In the genomic region with DNA sequence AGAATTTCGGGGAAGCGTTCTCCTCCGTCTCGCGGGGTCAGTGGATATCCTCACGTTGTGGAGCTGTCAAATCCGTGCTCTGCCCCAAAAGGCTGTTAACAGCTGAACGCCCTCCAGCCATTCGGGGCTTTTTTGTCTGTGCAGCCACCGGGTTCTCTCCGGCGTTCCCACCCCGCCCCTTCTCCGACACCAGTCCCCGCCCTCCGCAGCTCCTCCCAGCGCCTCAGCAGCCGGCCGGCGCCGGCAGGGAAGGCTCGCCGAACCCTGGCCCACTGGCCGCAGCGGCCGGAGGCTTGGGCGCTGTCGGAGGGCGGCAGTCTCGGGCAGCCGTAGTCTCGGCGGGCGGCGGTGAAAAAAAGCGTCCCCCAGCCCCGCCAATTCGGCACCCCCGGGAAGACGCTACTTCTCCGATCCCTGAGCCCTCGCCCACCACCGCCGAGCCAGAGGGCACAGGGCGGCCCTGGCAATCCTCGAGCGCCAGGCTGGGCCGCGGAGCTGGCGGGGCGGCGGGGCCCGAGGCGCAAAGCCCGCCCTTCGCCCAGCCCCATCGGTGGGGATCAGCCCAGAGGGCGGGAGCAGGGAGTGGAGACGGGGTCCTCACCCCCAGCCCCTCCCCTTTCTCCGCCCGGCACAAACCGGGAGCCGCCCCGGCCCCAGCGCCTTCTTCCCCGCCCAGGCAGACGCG, we compare ENCODE assay signal across 1 cellular context.
A peak's percentile ranks its signal among the peaks of the same experiment; 100 is the strongest.
TF ChIP-seq lines count a peak whose summit lies in the region.

A gene (minus strand): TSS at position 496 of the 685 bp plus-strand sequence. CDS start 773 bp downstream, outside the sequence.

TF ChIP-seq in HepG2, 621 proteins besides CTCF, POLR2A, EP300 and RAD21 (continued from another document and continues in another):
- TF ChIP-seq, protein P1, sequence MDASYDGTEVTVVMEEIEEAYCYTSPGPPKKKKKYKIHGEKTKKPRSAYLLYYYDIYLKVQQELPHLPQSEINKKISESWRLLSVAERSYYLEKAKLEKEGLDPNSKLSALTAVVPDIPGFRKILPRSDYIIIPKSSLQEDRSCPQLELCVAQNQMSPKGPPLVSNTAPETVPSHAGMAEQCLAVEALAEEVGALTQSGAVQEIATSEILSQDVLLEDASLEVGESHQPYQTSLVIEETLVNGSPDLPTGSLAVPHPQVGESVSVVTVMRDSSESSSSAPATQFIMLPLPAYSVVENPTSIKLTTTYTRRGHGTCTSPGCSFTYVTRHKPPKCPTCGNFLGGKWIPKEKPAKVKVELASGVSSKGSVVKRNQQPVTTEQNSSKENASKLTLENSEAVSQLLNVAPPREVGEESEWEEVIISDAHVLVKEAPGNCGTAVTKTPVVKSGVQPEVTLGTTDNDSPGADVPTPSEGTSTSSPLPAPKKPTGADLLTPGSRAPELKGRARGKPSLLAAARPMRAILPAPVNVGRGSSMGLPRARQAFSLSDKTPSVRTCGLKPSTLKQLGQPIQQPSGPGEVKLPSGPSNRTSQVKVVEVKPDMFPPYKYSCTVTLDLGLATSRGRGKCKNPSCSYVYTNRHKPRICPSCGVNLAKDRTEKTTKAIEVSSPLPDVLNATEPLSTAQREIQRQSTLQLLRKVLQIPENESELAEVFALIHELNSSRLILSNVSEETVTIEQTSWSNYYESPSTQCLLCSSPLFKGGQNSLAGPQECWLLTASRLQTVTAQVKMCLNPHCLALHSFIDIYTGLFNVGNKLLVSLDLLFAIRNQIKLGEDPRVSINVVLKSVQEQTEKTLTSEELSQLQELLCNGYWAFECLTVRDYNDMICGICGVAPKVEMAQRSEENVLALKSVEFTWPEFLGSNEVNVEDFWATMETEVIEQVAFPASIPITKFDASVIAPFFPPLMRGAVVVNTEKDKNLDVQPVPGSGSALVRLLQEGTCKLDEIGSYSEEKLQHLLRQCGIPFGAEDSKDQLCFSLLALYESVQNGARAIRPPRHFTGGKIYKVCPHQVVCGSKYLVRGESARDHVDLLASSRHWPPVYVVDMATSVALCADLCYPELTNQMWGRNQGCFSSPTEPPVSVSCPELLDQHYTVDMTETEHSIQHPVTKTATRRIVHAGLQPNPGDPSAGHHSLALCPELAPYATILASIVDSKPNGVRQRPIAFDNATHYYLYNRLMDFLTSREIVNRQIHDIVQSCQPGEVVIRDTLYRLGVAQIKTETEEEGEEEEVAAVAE (CRISPR knock-in tag; IDR thresholded peaks at IDR 0.05; ENCODE audit: borderline replicate concordance) = no peak
- no peak for TF ChIP-seq NR2F6 (IDR thresholded peaks at IDR 0.05)
- peak; percentile 6; the same call in 1 of the 2 replicates for TF ChIP-seq NR2F6 (CRISPR knock-in tag; IDR thresholded peaks at IDR 0.05)
- peak; percentile 69; the same call in 1 of the 2 replicates for TF ChIP-seq ZNF768 (CRISPR knock-in tag; IDR thresholded peaks at IDR 0.05)
- peak; percentile 48; the same call in 1 of the 2 replicates for TF ChIP-seq ARHGAP35 (CRISPR knock-in tag; IDR thresholded peaks at IDR 0.05; ENCODE audit: borderline replicate concordance)
- TF ChIP-seq, protein P2, sequence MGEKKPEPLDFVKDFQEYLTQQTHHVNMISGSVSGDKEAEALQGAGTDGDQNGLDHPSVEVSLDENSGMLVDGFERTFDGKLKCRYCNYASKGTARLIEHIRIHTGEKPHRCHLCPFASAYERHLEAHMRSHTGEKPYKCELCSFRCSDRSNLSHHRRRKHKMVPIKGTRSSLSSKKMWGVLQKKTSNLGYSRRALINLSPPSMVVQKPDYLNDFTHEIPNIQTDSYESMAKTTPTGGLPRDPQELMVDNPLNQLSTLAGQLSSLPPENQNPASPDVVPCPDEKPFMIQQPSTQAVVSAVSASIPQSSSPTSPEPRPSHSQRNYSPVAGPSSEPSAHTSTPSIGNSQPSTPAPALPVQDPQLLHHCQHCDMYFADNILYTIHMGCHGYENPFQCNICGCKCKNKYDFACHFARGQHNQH (CRISPR knock-in tag; IDR thresholded peaks at IDR 0.05) = no peak; the same call in none of the 2 replicates
- no peak for TF ChIP-seq ZNF556 (CRISPR knock-in tag; IDR thresholded peaks at IDR 0.05; ENCODE audit: borderline replicate concordance)
- peak; percentile 73; the same call in 1 of the 3 replicates for TF ChIP-seq MXI1 (IDR thresholded peaks at IDR 0.05; ENCODE audit: borderline replicate concordance, low read depth, low read length)
- no peak for TF ChIP-seq SMARCE1 (IDR thresholded peaks at IDR 0.05; ENCODE audit: borderline replicate concordance)
- TF ChIP-seq, protein P3, sequence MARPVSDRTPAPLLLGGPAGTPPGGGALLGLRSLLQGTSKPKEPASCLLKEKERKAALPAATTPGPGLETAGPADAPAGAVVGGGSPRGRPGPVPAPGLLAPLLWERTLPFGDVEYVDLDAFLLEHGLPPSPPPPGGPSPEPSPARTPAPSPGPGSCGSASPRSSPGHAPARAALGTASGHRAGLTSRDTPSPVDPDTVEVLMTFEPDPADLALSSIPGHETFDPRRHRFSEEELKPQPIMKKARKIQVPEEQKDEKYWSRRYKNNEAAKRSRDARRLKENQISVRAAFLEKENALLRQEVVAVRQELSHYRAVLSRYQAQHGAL (CRISPR knock-in tag; IDR thresholded peaks at IDR 0.05; ENCODE audit: not compliant biosample characterization) = no peak
- TF ChIP-seq ZNF713 (CRISPR knock-in tag; IDR thresholded peaks at IDR 0.05) = 0 out of 2 replicates have a peak, but pooled peaks have one; percentile 72
- no peak for TF ChIP-seq ATRX (CRISPR knock-in tag; IDR thresholded peaks at IDR 0.05; ENCODE audit: borderline replicate concordance)
- TF ChIP-seq FOXO1 (CRISPR knock-in tag; IDR thresholded peaks at IDR 0.05) = no peak
- no peak for TF ChIP-seq ZNF558 (CRISPR knock-in tag; IDR thresholded peaks at IDR 0.05; ENCODE audit: borderline replicate concordance)
- peak; percentile 95 for TF ChIP-seq IRX3 (CRISPR knock-in tag; IDR thresholded peaks at IDR 0.05; ENCODE audit: borderline replicate concordance, low read depth)
- peak; percentile 46; the same call in 1 of the 2 replicates for TF ChIP-seq KLF12 (CRISPR knock-in tag; IDR thresholded peaks at IDR 0.05; ENCODE audit: borderline replicate concordance)
- TF ChIP-seq, protein P4, sequence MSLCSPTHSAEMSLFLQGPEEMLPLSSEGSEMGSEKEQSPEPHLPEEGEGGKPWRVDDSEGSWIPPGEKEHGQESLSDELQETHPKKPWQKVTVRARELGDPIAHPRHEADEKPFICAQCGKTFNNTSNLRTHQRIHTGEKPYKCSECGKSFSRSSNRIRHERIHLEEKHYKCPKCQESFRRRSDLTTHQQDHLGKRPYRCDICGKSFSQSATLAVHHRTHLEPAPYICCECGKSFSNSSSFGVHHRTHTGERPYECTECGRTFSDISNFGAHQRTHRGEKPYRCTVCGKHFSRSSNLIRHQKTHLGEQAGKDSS (CRISPR knock-in tag; IDR thresholded peaks at IDR 0.05; ENCODE audit: borderline replicate concordance, low read depth) = no peak; the same call in 1 of the 2 replicates
- no peak for TF ChIP-seq GATAD1 (CRISPR knock-in tag; IDR thresholded peaks at IDR 0.05)
- TF ChIP-seq JUNB (CRISPR knock-in tag; IDR thresholded peaks at IDR 0.05; ENCODE audit: borderline replicate concordance) = no peak
- TF ChIP-seq, protein P5, sequence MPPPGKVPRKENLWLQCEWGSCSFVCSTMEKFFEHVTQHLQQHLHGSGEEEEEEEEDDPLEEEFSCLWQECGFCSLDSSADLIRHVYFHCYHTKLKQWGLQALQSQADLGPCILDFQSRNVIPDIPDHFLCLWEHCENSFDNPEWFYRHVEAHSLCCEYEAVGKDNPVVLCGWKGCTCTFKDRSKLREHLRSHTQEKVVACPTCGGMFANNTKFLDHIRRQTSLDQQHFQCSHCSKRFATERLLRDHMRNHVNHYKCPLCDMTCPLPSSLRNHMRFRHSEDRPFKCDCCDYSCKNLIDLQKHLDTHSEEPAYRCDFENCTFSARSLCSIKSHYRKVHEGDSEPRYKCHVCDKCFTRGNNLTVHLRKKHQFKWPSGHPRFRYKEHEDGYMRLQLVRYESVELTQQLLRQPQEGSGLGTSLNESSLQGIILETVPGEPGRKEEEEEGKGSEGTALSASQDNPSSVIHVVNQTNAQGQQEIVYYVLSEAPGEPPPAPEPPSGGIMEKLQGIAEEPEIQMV (CRISPR knock-in tag; IDR thresholded peaks at IDR 0.05; ENCODE audit: low read depth) = no peak
- no peak for TF ChIP-seq ZNF674 (CRISPR knock-in tag; IDR thresholded peaks at IDR 0.05; ENCODE audit: low read depth)
- TF ChIP-seq, protein P6, sequence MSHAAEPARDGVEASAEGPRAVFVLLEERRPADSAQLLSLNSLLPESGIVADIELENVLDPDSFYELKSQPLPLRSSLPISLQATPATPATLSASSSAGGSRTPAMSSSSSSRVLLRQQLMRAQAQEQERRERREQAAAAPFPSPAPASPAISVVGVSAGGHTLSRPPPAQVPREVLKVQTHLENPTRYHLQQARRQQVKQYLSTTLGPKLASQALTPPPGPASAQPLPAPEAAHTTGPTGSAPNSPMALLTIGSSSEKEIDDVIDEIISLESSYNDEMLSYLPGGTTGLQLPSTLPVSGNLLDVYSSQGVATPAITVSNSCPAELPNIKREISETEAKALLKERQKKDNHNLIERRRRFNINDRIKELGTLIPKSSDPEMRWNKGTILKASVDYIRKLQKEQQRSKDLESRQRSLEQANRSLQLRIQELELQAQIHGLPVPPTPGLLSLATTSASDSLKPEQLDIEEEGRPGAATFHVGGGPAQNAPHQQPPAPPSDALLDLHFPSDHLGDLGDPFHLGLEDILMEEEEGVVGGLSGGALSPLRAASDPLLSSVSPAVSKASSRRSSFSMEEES (CRISPR knock-in tag; IDR thresholded peaks at IDR 0.05) = no peak
- TF ChIP-seq, protein P7, sequence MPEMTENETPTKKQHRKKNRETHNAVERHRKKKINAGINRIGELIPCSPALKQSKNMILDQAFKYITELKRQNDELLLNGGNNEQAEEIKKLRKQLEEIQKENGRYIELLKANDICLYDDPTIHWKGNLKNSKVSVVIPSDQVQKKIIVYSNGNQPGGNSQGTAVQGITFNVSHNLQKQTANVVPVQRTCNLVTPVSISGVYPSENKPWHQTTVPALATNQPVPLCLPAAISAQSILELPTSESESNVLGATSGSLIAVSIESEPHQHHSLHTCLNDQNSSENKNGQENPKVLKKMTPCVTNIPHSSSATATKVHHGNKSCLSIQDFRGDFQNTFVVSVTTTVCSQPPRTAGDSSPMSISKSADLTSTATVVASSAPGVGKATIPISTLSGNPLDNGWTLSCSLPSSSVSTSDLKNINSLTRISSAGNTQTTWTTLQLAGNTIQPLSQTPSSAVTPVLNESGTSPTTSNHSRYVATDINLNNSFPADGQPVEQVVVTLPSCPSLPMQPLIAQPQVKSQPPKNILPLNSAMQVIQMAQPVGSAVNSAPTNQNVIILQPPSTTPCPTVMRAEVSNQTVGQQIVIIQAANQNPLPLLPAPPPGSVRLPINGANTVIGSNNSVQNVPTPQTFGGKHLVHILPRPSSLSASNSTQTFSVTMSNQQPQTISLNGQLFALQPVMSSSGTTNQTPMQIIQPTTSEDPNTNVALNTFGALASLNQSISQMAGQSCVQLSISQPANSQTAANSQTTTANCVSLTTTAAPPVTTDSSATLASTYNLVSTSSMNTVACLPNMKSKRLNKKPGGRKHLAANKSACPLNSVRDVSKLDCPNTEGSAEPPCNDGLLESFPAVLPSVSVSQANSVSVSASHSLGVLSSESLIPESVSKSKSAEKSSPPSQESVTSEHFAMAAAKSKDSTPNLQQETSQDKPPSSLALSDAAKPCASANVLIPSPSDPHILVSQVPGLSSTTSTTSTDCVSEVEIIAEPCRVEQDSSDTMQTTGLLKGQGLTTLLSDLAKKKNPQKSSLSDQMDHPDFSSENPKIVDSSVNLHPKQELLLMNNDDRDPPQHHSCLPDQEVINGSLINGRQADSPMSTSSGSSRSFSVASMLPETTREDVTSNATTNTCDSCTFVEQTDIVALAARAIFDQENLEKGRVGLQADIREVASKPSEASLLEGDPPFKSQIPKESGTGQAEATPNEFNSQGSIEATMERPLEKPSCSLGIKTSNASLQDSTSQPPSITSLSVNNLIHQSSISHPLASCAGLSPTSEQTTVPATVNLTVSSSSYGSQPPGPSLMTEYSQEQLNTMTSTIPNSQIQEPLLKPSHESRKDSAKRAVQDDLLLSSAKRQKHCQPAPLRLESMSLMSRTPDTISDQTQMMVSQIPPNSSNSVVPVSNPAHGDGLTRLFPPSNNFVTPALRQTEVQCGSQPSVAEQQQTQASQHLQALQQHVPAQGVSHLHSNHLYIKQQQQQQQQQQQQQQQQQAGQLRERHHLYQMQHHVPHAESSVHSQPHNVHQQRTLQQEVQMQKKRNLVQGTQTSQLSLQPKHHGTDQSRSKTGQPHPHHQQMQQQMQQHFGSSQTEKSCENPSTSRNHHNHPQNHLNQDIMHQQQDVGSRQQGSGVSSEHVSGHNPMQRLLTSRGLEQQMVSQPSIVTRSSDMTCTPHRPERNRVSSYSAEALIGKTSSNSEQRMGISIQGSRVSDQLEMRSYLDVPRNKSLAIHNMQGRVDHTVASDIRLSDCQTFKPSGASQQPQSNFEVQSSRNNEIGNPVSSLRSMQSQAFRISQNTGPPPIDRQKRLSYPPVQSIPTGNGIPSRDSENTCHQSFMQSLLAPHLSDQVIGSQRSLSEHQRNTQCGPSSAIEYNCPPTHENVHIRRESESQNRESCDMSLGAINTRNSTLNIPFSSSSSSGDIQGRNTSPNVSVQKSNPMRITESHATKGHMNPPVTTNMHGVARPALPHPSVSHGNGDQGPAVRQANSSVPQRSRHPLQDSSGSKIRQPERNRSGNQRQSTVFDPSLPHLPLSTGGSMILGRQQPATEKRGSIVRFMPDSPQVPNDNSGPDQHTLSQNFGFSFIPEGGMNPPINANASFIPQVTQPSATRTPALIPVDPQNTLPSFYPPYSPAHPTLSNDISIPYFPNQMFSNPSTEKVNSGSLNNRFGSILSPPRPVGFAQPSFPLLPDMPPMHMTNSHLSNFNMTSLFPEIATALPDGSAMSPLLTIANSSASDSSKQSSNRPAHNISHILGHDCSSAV (CRISPR knock-in tag; IDR thresholded peaks at IDR 0.05; ENCODE audit: borderline replicate concordance) = no peak
- peak; percentile 63 for TF ChIP-seq AGO2 (optimal IDR thresholded peaks at IDR 0.05; ENCODE audit: low read depth, low read length)
- TF ChIP-seq, protein P8, sequence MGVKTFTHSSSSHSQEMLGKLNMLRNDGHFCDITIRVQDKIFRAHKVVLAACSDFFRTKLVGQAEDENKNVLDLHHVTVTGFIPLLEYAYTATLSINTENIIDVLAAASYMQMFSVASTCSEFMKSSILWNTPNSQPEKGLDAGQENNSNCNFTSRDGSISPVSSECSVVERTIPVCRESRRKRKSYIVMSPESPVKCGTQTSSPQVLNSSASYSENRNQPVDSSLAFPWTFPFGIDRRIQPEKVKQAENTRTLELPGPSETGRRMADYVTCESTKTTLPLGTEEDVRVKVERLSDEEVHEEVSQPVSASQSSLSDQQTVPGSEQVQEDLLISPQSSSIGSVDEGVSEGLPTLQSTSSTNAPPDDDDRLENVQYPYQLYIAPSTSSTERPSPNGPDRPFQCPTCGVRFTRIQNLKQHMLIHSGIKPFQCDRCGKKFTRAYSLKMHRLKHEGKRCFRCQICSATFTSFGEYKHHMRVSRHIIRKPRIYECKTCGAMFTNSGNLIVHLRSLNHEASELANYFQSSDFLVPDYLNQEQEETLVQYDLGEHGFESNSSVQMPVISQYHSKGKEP (CRISPR knock-in tag; IDR thresholded peaks at IDR 0.05) = no peak
- peak; percentile 73; the same call in 1 of the 2 replicates for TF ChIP-seq ZNF615 (CRISPR knock-in tag; IDR thresholded peaks at IDR 0.05; ENCODE audit: borderline replicate concordance)
- TF ChIP-seq, protein P9, sequence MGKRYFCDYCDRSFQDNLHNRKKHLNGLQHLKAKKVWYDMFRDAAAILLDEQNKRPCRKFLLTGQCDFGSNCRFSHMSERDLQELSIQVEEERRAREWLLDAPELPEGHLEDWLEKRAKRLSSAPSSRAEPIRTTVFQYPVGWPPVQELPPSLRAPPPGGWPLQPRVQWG (CRISPR knock-in tag; IDR thresholded peaks at IDR 0.05; ENCODE audit: borderline replicate concordance, low read depth) = no peak
- no peak; the same call in 1 of the 2 replicates for TF ChIP-seq CENPT (CRISPR knock-in tag; IDR thresholded peaks at IDR 0.05; ENCODE audit: low read depth)
- TF ChIP-seq ZNF782 (CRISPR knock-in tag; IDR thresholded peaks at IDR 0.05; ENCODE audit: borderline replicate concordance) = no peak
- no peak for TF ChIP-seq SRSF4 (IDR thresholded peaks at IDR 0.05; ENCODE audit: low read depth, low read length, poor library complexity, severe bottlenecking)
- TF ChIP-seq ZNF7 (CRISPR knock-in tag; IDR thresholded peaks at IDR 0.05) = no peak
- TF ChIP-seq SKI (IDR thresholded peaks at IDR 0.05; ENCODE audit: partially characterized antibody) = peak; percentile 88
- no peak for TF ChIP-seq KDM4B (CRISPR knock-in tag; IDR thresholded peaks at IDR 0.05)
